Comparison of ENCODE assay signal across 30 cellular contexts in the genomic region with DNA sequence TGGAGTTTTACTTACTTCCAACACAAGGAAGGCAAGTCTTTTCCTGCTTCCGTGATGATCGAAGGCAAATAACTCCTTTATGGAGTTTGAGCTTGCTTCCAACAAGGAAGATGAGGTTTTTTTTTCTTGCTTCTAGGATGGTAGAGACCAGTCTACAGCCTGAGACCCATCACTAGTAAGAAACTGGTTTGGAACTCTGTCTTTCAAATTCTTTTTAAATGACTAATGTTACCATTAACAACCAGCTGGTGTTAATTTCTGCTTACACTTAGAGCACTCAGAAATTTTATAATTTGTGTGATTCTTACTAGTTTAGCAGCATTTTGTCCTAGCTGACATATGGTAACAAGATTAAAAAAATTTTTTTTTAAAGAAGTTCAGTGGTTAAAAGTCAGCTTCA. TPM values are rescaled to one million over a fixed set of nuclear protein-coding genes. Genes with fewer than 3 reads are reported as not detected.
DNase-seq lines count a peak whose midpoint lies in the region; ATAC-seq and TF ChIP-seq lines count a peak whose summit lies in the region.
"Had no signal": no experiment of that assay in that cellular context is flagged by ENCODE, and none has a peak within 500 bp of the region (broad histone marks: within the 10 kb centered on the region; RNA-seq: fewer than 3 reads in every experiment).

No MANE protein-coding gene starts in this region.

- in situ Hi-C loops in GM23248 (cut with MboI), result no loop called here

- H3K9ac ChIP-seq in GM23248 (peak overlapping the region; percentile 1; the same call in 1 of the 2 replicates), mesendoderm (ENCODE audit: low read length) (no peak overlapping the region)
- H3K9ac ChIP-seq: BLaER1 treated with 17β-estradiol and CSF1 and Interleukin-3, amounts not matched to agents 10 nM and 100 nM had no signal

- no peaks in the 10 kb centered on the region for H3K4me1 ChIP-seq in CD4-positive, CD25-positive, alpha-beta regulatory T cell (ENCODE audit: control insufficient read depth, insufficient read depth, low read length, poor library complexity, severe bottlenecking)
- H3K4me1 ChIP-seq in GM23248 (ENCODE audit: insufficient read depth) (peaks cover 13% of the 10 kb centered on the region), mesendoderm (ENCODE audit: control insufficient read depth, low read depth, low read length) (peaks cover 2% of the 10 kb centered on the region)
- H3K4me1 ChIP-seq: BLaER1 treated with 17β-estradiol and CSF1 and Interleukin-3, amounts not matched to agents 10 nM and 100 nM; breast epithelium had no signal

- H3K4ac ChIP-seq in mesendoderm (ENCODE audit: low read depth, low read length), result no peak overlapping the region

- H4K5ac ChIP-seq in mesendoderm (ENCODE audit: low read length), result no peak overlapping the region

- H3K4me3 ChIP-seq in CD4-positive, CD25-positive, alpha-beta regulatory T cell (ENCODE audit: low read depth, low read length), result peak overlapping the region; percentile 19
- H3K4me3 ChIP-seq in GM23248 (no peak overlapping the region), mesendoderm (ENCODE audit: low read length) (no peak overlapping the region)
- H3K4me3 ChIP-seq: BLaER1 treated with 17β-estradiol and CSF1 and Interleukin-3, amounts not matched to agents 10 nM and 100 nM; breast epithelium; coronary artery; tibial artery had no signal

- intact Hi-C loops in Calu3 (cut with micrococcal nuclease; ENCODE audit: unreplicated experiment), result no loop called here

- no peak for DNase-seq in CD4-positive, CD25-positive, alpha-beta regulatory T cell
- DNase-seq in GM23248 (peak; percentile 42), mesendoderm (peak; percentile 28), Calu3 (no peak), Kasumi-1 (lab: John Stamatoyannopoulos, UW) (no peak), KG1 (lab: John Stamatoyannopoulos, UW) (no peak)
- DNase-seq in central memory CD8-positive, alpha-beta T cell (ENCODE audit: low spot score in 2 of 2), result no peak
- DNase-seq: ACHN; activated CD4-positive, alpha-beta T cell treated with anti-CD3 and anti-CD28 coated beads, Interleukin-2, amount 10 ng/mL, durations not matched to agents 7 days and 5 days; activated naive CD4-positive, alpha-beta T cell treated with anti-CD3 and anti-CD28 coated beads for 36 hours; amniotic stem cell; effector memory CD8-positive, alpha-beta T cell; GOT3; hippocampal formation; naive B cell; NCI-H1105; NCI-H1930; NCI-H524 treated with DMSO at 0.1 percent for 48 hours; nucleus accumbens; SIG-M5; T-helper 9 cell; tibial artery; WERI-Rb-1 had no signal

- no peak overlapping the region for H3K4me3 Mint-ChIP-seq in CD4-positive, CD25-positive, alpha-beta regulatory T cell
- peak overlapping the region; percentile 20 for H3K4me3 Mint-ChIP-seq in central memory CD8-positive, alpha-beta T cell
- H3K4me3 Mint-ChIP-seq in Calu3 (ENCODE audit: low read depth, unreplicated experiment), result no peak overlapping the region
- H3K4me3 Mint-ChIP-seq: activated CD4-positive, alpha-beta T cell treated with anti-CD3 and anti-CD28 coated beads, Interleukin-2, amount 10 ng/mL, durations not matched to agents 7 days and 5 days; activated naive CD4-positive, alpha-beta T cell treated with anti-CD3 and anti-CD28 coated beads for 36 hours; activated T-helper 1 cell treated with anti-CD3 and anti-CD28 coated beads, Interleukin-12 subunit alpha, Interleukin-12 subunit beta, Interleukin-2, Interleukin-4 antibody, amounts not matched to agents 30 ng/mL and 10 ng/mL and 1 ng/mL, durations not matched to agents 14 hours and 24 hours and 36 hours; naive B cell had no signal

- H3K27me3 ChIP-seq in CD4-positive, CD25-positive, alpha-beta regulatory T cell (ENCODE audit: control insufficient read depth, insufficient read depth, low read length), result no peaks in the 10 kb centered on the region
- H3K27me3 ChIP-seq in GM23248 (replicated peaks; ENCODE audit: insufficient read depth), result no peaks in the 10 kb centered on the region
- no peaks in the 10 kb centered on the region for H3K27me3 ChIP-seq in mesendoderm (ENCODE audit: insufficient read depth, low read length, poor library complexity)
- H3K27me3 ChIP-seq: BLaER1 treated with 17β-estradiol and CSF1 and Interleukin-3, amounts not matched to agents 10 nM and 100 nM; breast epithelium; tibial artery had no signal

- BruUV-seq in Calu3 (replicated peaks; lab: Mats Ljungman, UMichigan), result no TSS peak

- H3K79me1 ChIP-seq in mesendoderm (ENCODE audit: low read length), result no peaks in the 10 kb centered on the region

- no peak overlapping the region for H2AFZ ChIP-seq in GM23248

- H3K27me3 Mint-ChIP-seq in CD4-positive, CD25-positive, alpha-beta regulatory T cell, result no peaks in the 10 kb centered on the region
- H3K27me3 Mint-ChIP-seq in central memory CD8-positive, alpha-beta T cell, result no peaks in the 10 kb centered on the region
- H3K27me3 Mint-ChIP-seq in Calu3 (ENCODE audit: unreplicated experiment), result no peaks in the 10 kb centered on the region
- H3K27me3 Mint-ChIP-seq: activated CD4-positive, alpha-beta T cell treated with anti-CD3 and anti-CD28 coated beads, Interleukin-2, amount 10 ng/mL, durations not matched to agents 7 days and 5 days; effector memory CD8-positive, alpha-beta T cell; naive B cell had no signal

- H3K56ac ChIP-seq in mesendoderm (ENCODE audit: low read length), result no peak overlapping the region

- ATAC-seq in CD4-positive, CD25-positive, alpha-beta regulatory T cell (ENCODE audit: low read depth in 2 of 2), result no peak
- ATAC-seq in central memory CD8-positive, alpha-beta T cell (replicated peaks; ENCODE audit: extremely low read depth, poor library complexity, severe bottlenecking), result no peak
- ATAC-seq: effector memory CD8-positive, alpha-beta T cell; esophagus mucosa; left lobe of liver had no signal

- no peak overlapping the region for H2BK120ac ChIP-seq in mesendoderm (ENCODE audit: low read depth, low read length)

- 0% methylated on average over 2 of the region's 2 CpGs for WGBS in GM23248 (ENCODE audit: low coverage in 1 of 2, low lambda C conversion rate in 2 of 2, missing lambda C conversion rate in 2 of 2), 2 experiments
- no CpG with 5 or more reads among the region's 2 CpGs for WGBS in mesendoderm (ENCODE audit: extremely low coverage, insufficient coverage, low lambda C conversion rate)

- peaks cover 0 to 28% (median 6%) of the 10 kb centered on the region in 4 donors for H3K4me1 Mint-ChIP-seq in CD4-positive, CD25-positive, alpha-beta regulatory T cell
- H3K4me1 Mint-ChIP-seq in central memory CD8-positive, alpha-beta T cell, result peaks cover 70% of the 10 kb centered on the region
- no peaks in the 10 kb centered on the region for H3K4me1 Mint-ChIP-seq in Calu3 (ENCODE audit: low read depth, unreplicated experiment)

- CTCF ChIA-PET in Calu3 (lab: Charles Lee), result no interaction called here

- H3K9me2 ChIP-seq in GM23248 (ENCODE audit: insufficient read depth), result no peaks in the 10 kb centered on the region

- no peak overlapping the region for H2BK5ac ChIP-seq in mesendoderm (ENCODE audit: low read length)

- no peaks in the 10 kb centered on the region for H3K36me3 Mint-ChIP-seq in CD4-positive, CD25-positive, alpha-beta regulatory T cell
- peaks cover 18% of the 10 kb centered on the region for H3K36me3 Mint-ChIP-seq in central memory CD8-positive, alpha-beta T cell (ENCODE audit: insufficient read depth)
- H3K36me3 Mint-ChIP-seq in Calu3 (ENCODE audit: insufficient read depth, unreplicated experiment), result no peaks in the 10 kb centered on the region
- H3K36me3 Mint-ChIP-seq: naive B cell had no signal

- H4K8ac ChIP-seq in mesendoderm (ENCODE audit: low read depth, low read length), result no peak overlapping the region

- H3K23ac ChIP-seq in mesendoderm (ENCODE audit: low read length), result no peak overlapping the region

- H3K9me3 ChIP-seq in CD4-positive, CD25-positive, alpha-beta regulatory T cell (ENCODE audit: control insufficient read depth in 2 of 2, low read length in 2 of 2), result no peaks in the 10 kb centered on the region
- no peaks in the 10 kb centered on the region for H3K9me3 ChIP-seq in GM23248 (ENCODE audit: low read depth)
- H3K9me3 ChIP-seq: BLaER1 treated with 17β-estradiol and CSF1 and Interleukin-3, amounts not matched to agents 10 nM and 100 nM; breast epithelium; tibial artery had no signal

- H3K4me2 ChIP-seq in GM23248 (ENCODE audit: unreplicated experiment) (peak overlapping the region; percentile 56), mesendoderm (ENCODE audit: low read length) (no peak overlapping the region)
- H3K4me2 ChIP-seq: BLaER1 treated with 17β-estradiol and CSF1 and Interleukin-3, amounts not matched to agents 10 nM and 100 nM had no signal

- no peak overlapping the region for H3K27ac Mint-ChIP-seq in CD4-positive, CD25-positive, alpha-beta regulatory T cell
- H3K27ac Mint-ChIP-seq in central memory CD8-positive, alpha-beta T cell (ENCODE audit: low read depth), result peak overlapping the region; percentile 2
- no peak overlapping the region for H3K27ac Mint-ChIP-seq in Calu3 (ENCODE audit: unreplicated experiment)
- H3K27ac Mint-ChIP-seq: activated CD4-positive, alpha-beta T cell treated with anti-CD3 and anti-CD28 coated beads, Interleukin-2, amount 10 ng/mL, durations not matched to agents 7 days and 5 days; activated naive CD4-positive, alpha-beta T cell treated with anti-CD3 and anti-CD28 coated beads for 36 hours; activated T-helper 1 cell treated with anti-CD3 and anti-CD28 coated beads, Interleukin-12 subunit alpha, Interleukin-12 subunit beta, Interleukin-2, Interleukin-4 antibody, amounts not matched to agents 30 ng/mL and 10 ng/mL and 1 ng/mL, durations not matched to agents 14 hours and 24 hours and 36 hours had no signal

- peaks cover 7% of the 10 kb centered on the region for H3K36me3 ChIP-seq in CD4-positive, CD25-positive, alpha-beta regulatory T cell (ENCODE audit: control insufficient read depth, insufficient read depth, low read length)
- H3K36me3 ChIP-seq in GM23248 (ENCODE audit: low read depth) (no peaks in the 10 kb centered on the region; the same call in 1 of the 2 replicates), mesendoderm (ENCODE audit: control insufficient read depth, insufficient read depth, low read length) (no peaks in the 10 kb centered on the region)
- H3K36me3 ChIP-seq: BLaER1 treated with 17β-estradiol and CSF1 and Interleukin-3, amounts not matched to agents 10 nM and 100 nM; breast epithelium; tibial artery; WERI-Rb-1 had no signal

- no peaks in the 10 kb centered on the region for H4K20me1 ChIP-seq in GM23248 (ENCODE audit: insufficient read depth)
- H4K20me1 ChIP-seq: BLaER1 treated with 17β-estradiol and CSF1 and Interleukin-3, amounts not matched to agents 10 nM and 100 nM had no signal

- no peak overlapping the region for H2BK15ac ChIP-seq in mesendoderm (replicated peaks; ENCODE audit: low read depth)

- H3K18ac ChIP-seq in mesendoderm (ENCODE audit: low read length), result no peak overlapping the region

- peaks cover 4% of the 10 kb centered on the region; the same call in 1 of the 2 replicates for H3F3A ChIP-seq in GM23248 (ENCODE audit: insufficient read depth)

- no peak overlapping the region for H2AK5ac ChIP-seq in mesendoderm (ENCODE audit: low read length)

- no peaks in the 10 kb centered on the region for H3K9me3 Mint-ChIP-seq in CD4-positive, CD25-positive, alpha-beta regulatory T cell
- peaks cover 3% of the 10 kb centered on the region for H3K9me3 Mint-ChIP-seq in central memory CD8-positive, alpha-beta T cell
- H3K9me3 Mint-ChIP-seq in Calu3 (ENCODE audit: low read depth, unreplicated experiment), result no peaks in the 10 kb centered on the region
- H3K9me3 Mint-ChIP-seq: activated T-helper 1 cell treated with anti-CD3 and anti-CD28 coated beads, Interleukin-12 subunit alpha, Interleukin-12 subunit beta, Interleukin-2, Interleukin-4 antibody, amounts not matched to agents 30 ng/mL and 10 ng/mL and 1 ng/mL, durations not matched to agents 14 hours and 24 hours and 36 hours; effector memory CD8-positive, alpha-beta T cell had no signal

- H3K27ac ChIP-seq in CD4-positive, CD25-positive, alpha-beta regulatory T cell (ENCODE audit: insufficient read depth, low read length, poor library complexity, severe bottlenecking), result no peak overlapping the region
- H3K27ac ChIP-seq in GM23248 (peak overlapping the region; percentile 45), mesendoderm (ENCODE audit: low read depth, low read length) (no peak overlapping the region)
- H3K27ac ChIP-seq: BLaER1 treated with 17β-estradiol and CSF1 and Interleukin-3, amounts not matched to agents 10 nM and 100 nM; breast epithelium; coronary artery; tibial artery; WERI-Rb-1 had no signal

- no peak for TF ChIP-seq CTCF in Calu3 (IDR thresholded peaks at IDR 0.05; ENCODE audit: unreplicated experiment)

- H3K79me2 ChIP-seq in GM23248 (ENCODE audit: insufficient read depth), result peaks cover 100% of the 10 kb centered on the region
- peaks cover 21% of the 10 kb centered on the region for H3K79me2 ChIP-seq in mesendoderm (ENCODE audit: control insufficient read depth, insufficient read depth, low read length)

RNA-seq across cellular contexts. Expression of gene USP9Y, which starts 19.5 kb away (rescaled TPM):
- total RNA-seq in CD4-positive, CD25-positive, alpha-beta regulatory T cell, result not detected
- polyA plus RNA-seq in CD4-positive, CD25-positive, alpha-beta regulatory T cell, result 1 to 10 TPM in 1 of 4 donors, not detected in 3; 7.9 TPM
- total RNA-seq in GM23248 (2014; rRNA removed; shearing (Covaris generic)), result 16.7 and 19.9 TPM in 2 replicates
- 4.6 and 4.9 TPM in 2 replicates for polyA plus RNA-seq in GM23248 (2016; fragmentation: Nextera tagmentation; extraction: Ambion mirVana)
- polyA plus RNA-seq in mesendoderm (2013, experiment 1 of 2), result 13.2 TPM
- 14.5 TPM for polyA plus RNA-seq in mesendoderm (2013, experiment 2 of 2)
- total RNA-seq in Calu3 (2022), result not detected in 2 replicates
- total RNA-seq: esophagus mucosa, mesenteric fat pad had no signal

Comparison
In these comparisons a context has a peak if more than half of its experiments do, and no peak if none do; other contexts are left out.
1. DNase-seq: peak in GM23248 (single experiment) and mesendoderm (single experiment); none in CD4-positive, CD25-positive, alpha-beta regulatory T cell (0 of 3), central memory CD8-positive, alpha-beta T cell (0 of 2), Calu3 (single experiment), Kasumi-1 (0 of 2) and KG1 (single experiment).